32 cellular contexts compared by ENCODE assay signal in genomic region chr3:160602259-160602658, GRCh38. TPM values are rescaled to one million over a fixed set of nuclear protein-coding genes. Genes with fewer than 3 reads are reported as not detected.
DNase-seq lines count a peak whose midpoint lies in the region; ATAC-seq, FAIRE-seq and TF ChIP-seq lines count a peak whose summit lies in the region.
"Had no signal": no experiment of that assay in that cellular context is flagged by ENCODE, and none has a peak within 500 bp of the region (broad histone marks: within the 10 kb centered on the region; RNA-seq: fewer than 3 reads in every experiment).

No MANE protein-coding gene starts in this region.

- TF ChIP-seq POLR2A in right lobe of liver (IDR thresholded peaks at IDR 0.05) (no peak), HepG2 (IDR thresholded peaks at IDR 0.05; ENCODE audit: insufficient read depth in 1 of 2, low read depth in 2 of 2, low read length in 2 of 2) (no peak), A549 (IDR thresholded peaks at IDR 0.05; ENCODE audit: low read length) (no peak)

- no peaks in the 10 kb centered on the region for H4K20me1 ChIP-seq in HepG2 (ENCODE audit: insufficient read depth, low read length)
- H4K20me1 ChIP-seq in PC-3 (ENCODE audit: low read length) = no peaks in the 10 kb centered on the region
- H4K20me1 ChIP-seq: BLaER1; BLaER1 treated with 17β-estradiol and CSF1 and Interleukin-3, amounts not matched to agents 10 nM and 100 nM had no signal

- H3K4me3 ChIP-seq in right lobe of liver = no peak overlapping the region
- no peak overlapping the region for H3K4me3 ChIP-seq in HepG2 (replicated peaks in 1 of 3; ENCODE audit: insufficient read depth in 1 of 3, low read depth in 2 of 3, low read length in 3 of 3)
- no peak overlapping the region for H3K4me3 ChIP-seq in A549
- no peak overlapping the region for H3K4me3 ChIP-seq in PC-3 (ENCODE audit: low read length)
- H3K4me3 ChIP-seq in left ventricle myocardium inferior = no peak overlapping the region
- H3K4me3 ChIP-seq: BLaER1; BLaER1 treated with 17β-estradiol and CSF1 and Interleukin-3, amounts not matched to agents 10 nM and 100 nM had no signal

- CTCF ChIA-PET in HepG2 (lab: Yijun Ruan, JAX; ENCODE audit: low intra/inter-chr PET ratio, low total read pairs) (no interaction called here), A549 (lab: Yijun Ruan, JAX) (interaction anchor here (1.2 kb wide), 1 partner anchor 16 kb away, joined by 3 read pairs; no protein-coding TSS in a partner anchor), PC-3 (lab: Charles Lee) (interaction anchor here (0.6 kb wide), 1 partner anchor 599 kb away, joined by 3 read pairs; no protein-coding TSS in a partner anchor)

- H3F3A ChIP-seq in PC-3 (ENCODE audit: low read length, unreplicated experiment) = no peaks in the 10 kb centered on the region

- no peak for FAIRE-seq in HepG2 (lab: Jason Lieb, UNC)
- FAIRE-seq in A549 (lab: Jason Lieb, UNC) = peak; percentile 79
- FAIRE-seq: A204.1, D721Med had no signal

- H3K27ac ChIP-seq in right lobe of liver = peak overlapping the region; percentile 56 to 90 (median 68)
- no peak overlapping the region for H3K27ac ChIP-seq in HepG2 (ENCODE audit: extremely low read length, insufficient read depth, low read length)
- no peak overlapping the region for H3K27ac ChIP-seq in A549
- no peak overlapping the region for H3K27ac ChIP-seq in PC-3 (ENCODE audit: low read length)
- H3K27ac ChIP-seq in left ventricle myocardium inferior (replicated peaks) = no peak overlapping the region
- H3K27ac ChIP-seq: 22Rv1; BLaER1; BLaER1 treated with 17β-estradiol and CSF1 and Interleukin-3, amounts not matched to agents 10 nM and 100 nM; C4-2B had no signal

- no peak for TF ChIP-seq RAD21 in HepG2 (CRISPR knock-in tag; IDR thresholded peaks at IDR 0.05)
- TF ChIP-seq RAD21 in A549 (conservative IDR thresholded peaks at IDR 0.05 in 1 of 2, IDR thresholded peaks at IDR 0.05 in 1 of 2) = no peak

- BruUV-seq in HepG2 (replicated peaks; lab: Mats Ljungman, UMichigan) = no TSS peak
- no TSS peak for BruUV-seq in PC-3 (replicated peaks; lab: Mats Ljungman, UMichigan)

- H3K27me3 ChIP-seq in right lobe of liver (no peaks in the 10 kb centered on the region), HepG2 (ENCODE audit: control insufficient read depth in 1 of 2, insufficient read depth in 2 of 2, low read length in 2 of 2) (no peaks in the 10 kb centered on the region), PC-3 (ENCODE audit: low read length) (no peaks in the 10 kb centered on the region), left ventricle myocardium inferior (ENCODE audit: low read depth) (no peaks in the 10 kb centered on the region)
- H3K27me3 ChIP-seq: BE2C; BLaER1; BLaER1 treated with 17β-estradiol and CSF1 and Interleukin-3, amounts not matched to agents 10 nM and 100 nM had no signal

- peaks cover 0 to 26% (median 5%) of the 10 kb centered on the region in 4 donors for H3K4me1 ChIP-seq in right lobe of liver
- peaks cover 15% of the 10 kb centered on the region; the same call in 1 of the 2 replicates for H3K4me1 ChIP-seq in HepG2 (ENCODE audit: insufficient read depth, low read length)
- H3K4me1 ChIP-seq in A549 = no peaks in the 10 kb centered on the region
- peaks cover 6% of the 10 kb centered on the region for H3K4me1 ChIP-seq in PC-3 (ENCODE audit: insufficient read depth, low read length)
- no peaks in the 10 kb centered on the region for H3K4me1 ChIP-seq in left ventricle myocardium inferior
- H3K4me1 ChIP-seq: BE2C; BLaER1; BLaER1 treated with 17β-estradiol and CSF1 and Interleukin-3, amounts not matched to agents 10 nM and 100 nM; Caco-2 had no signal

- no peaks in the 10 kb centered on the region for H3K9me2 ChIP-seq in PC-3 (replicated peaks; ENCODE audit: low read length)

- TF ChIP-seq CTCF in right lobe of liver (IDR thresholded peaks at IDR 0.05) (no peak), HepG2 (CRISPR knock-in tag; IDR thresholded peaks at IDR 0.05) (no peak), A549 (IDR thresholded peaks at IDR 0.05) (no peak), PC-3 (conservative IDR thresholded peaks at IDR 0.05; ENCODE audit: low read depth, low read length) (no peak), left ventricle myocardium inferior (IDR thresholded peaks at IDR 0.05; ENCODE audit: borderline replicate concordance) (no peak)

- H3K36me3 ChIP-seq in right lobe of liver (no peaks in the 10 kb centered on the region), HepG2 (replicated peaks in 1 of 2; ENCODE audit: control insufficient read depth in 1 of 2, insufficient read depth in 2 of 2, low read length in 2 of 2) (no peaks in the 10 kb centered on the region), PC-3 (ENCODE audit: low read depth, low read length) (no peaks in the 10 kb centered on the region), left ventricle myocardium inferior (no peaks in the 10 kb centered on the region)
- H3K36me3 ChIP-seq: BE2C; BLaER1; BLaER1 treated with 17β-estradiol and CSF1 and Interleukin-3, amounts not matched to agents 10 nM and 100 nM had no signal

- H3K9me3 ChIP-seq in right lobe of liver (no peaks in the 10 kb centered on the region), HepG2 (ENCODE audit: low read length) (no peaks in the 10 kb centered on the region), A549 (no peaks in the 10 kb centered on the region), PC-3 (ENCODE audit: low read length) (no peaks in the 10 kb centered on the region), left ventricle myocardium inferior (replicated peaks) (no peaks in the 10 kb centered on the region)
- H3K9me3 ChIP-seq: BE2C, BLaER1, Caco-2 had no signal

- in situ Hi-C loops in HepG2 (cut with HindIII; ENCODE audit: extremely low pct_ligation_motif_present, low pct_unique_long_range_greater_than_20kb) = no loop called here

- DNase-seq in right lobe of liver = no peak
- DNase-seq in HepG2 (ENCODE audit: low spot score) = no peak
- no peak for DNase-seq in A549 (ENCODE audit: low read depth in 1 of 2, low spot score in 1 of 2)
- peak; percentile 33 for DNase-seq in PC-3
- DNase-seq in nucleus accumbens (lab: John Stamatoyannopoulos, UW) = no peak
- DNase-seq in left ventricle myocardium inferior = no peak
- DNase-seq: 8988T; ACHN; AML-193; BE2C; C1 segment of cervical spinal cord; Caco-2; Calu3; CD4-positive, alpha-beta memory T cell; CD4-positive, alpha-beta T cell; CD4-positive, CD25-positive, alpha-beta regulatory T cell; CD8-positive, alpha-beta memory T cell; CD8-positive, alpha-beta T cell; COR-L47; DMS 273 treated with DMSO at 0.1 percent for 48 hours; DMS153; DMS53; DMS79; DMS79 treated with DMSO at 0.1 percent for 48 hours; DND-41; EL had no signal

- H2AFZ ChIP-seq in HepG2 (ENCODE audit: low read length) = no peak overlapping the region
- no peak overlapping the region for H2AFZ ChIP-seq in PC-3 (ENCODE audit: low read length)

- intact Hi-C loops in right lobe of liver (cut with DNase I) (no loop called here), HepG2 (cut with micrococcal nuclease; ENCODE audit: unreplicated experiment) (no loop called here), PC-3 (cut with micrococcal nuclease) (no loop called here), left ventricle myocardium inferior (cut with micrococcal nuclease) (no loop called here)

- POLR2A ChIA-PET in HepG2 (lab: Yijun Ruan, JAX) = no interaction called here
- POLR2A ChIA-PET in A549 (lab: Yijun Ruan, JAX) = no interaction called here
- POLR2A ChIA-PET in PC-3 (lab: Charles Lee; ENCODE audit: unreplicated experiment) = no interaction called here

- H3K79me2 ChIP-seq in HepG2 (ENCODE audit: insufficient read depth, low read length) (no peaks in the 10 kb centered on the region), PC-3 (ENCODE audit: low read length) (no peaks in the 10 kb centered on the region)

- ATAC-seq in right lobe of liver = no peak
- ATAC-seq in HepG2 = no peak
- no peak for ATAC-seq in A549
- peak; percentile 94 for ATAC-seq in PC-3
- ATAC-seq: CD8-positive, alpha-beta T cell had no signal

- TF ChIP-seq EP300 in HepG2 (IDR thresholded peaks at IDR 0.05; ENCODE audit: low read depth in 2 of 2, low read length in 2 of 2) = no peak
- no peak for TF ChIP-seq EP300 in HepG2 (CRISPR knock-in tag; IDR thresholded peaks at IDR 0.05; ENCODE audit: borderline replicate concordance)
- TF ChIP-seq EP300 in A549 (IDR thresholded peaks at IDR 0.05) = no peak

- H3K9ac ChIP-seq in HepG2 (ENCODE audit: insufficient read depth, low read depth, low read length) (no peak overlapping the region), PC-3 (ENCODE audit: low read length) (no peak overlapping the region)
- H3K9ac ChIP-seq: BLaER1; BLaER1 treated with 17β-estradiol and CSF1 and Interleukin-3, amounts not matched to agents 10 nM and 100 nM had no signal

- H3K4me2 ChIP-seq in HepG2 (ENCODE audit: low read depth, low read length) (no peak overlapping the region), A549 (no peak overlapping the region), PC-3 (ENCODE audit: low read length) (no peak overlapping the region)
- H3K4me2 ChIP-seq: BLaER1; BLaER1 treated with 17β-estradiol and CSF1 and Interleukin-3, amounts not matched to agents 10 nM and 100 nM had no signal

RNA-seq across cellular contexts. Expression of gene KPNA4, which starts 36.9 kb away (rescaled TPM):
- total RNA-seq in right lobe of liver (10 to 100 TPM; 14.4 to 32.5 (median 18.9) TPM), HepG2 (2016; rRNA removed; fragmentation: Illumina TruSeq; extraction: Trizol) (27.9 and 32.6 TPM in 2 replicates), PC-3 (2014; rRNA removed) (31.5 and 33.7 TPM in 2 replicates), left ventricle myocardium inferior (130 TPM)
- 2.9 and 4.0 TPM in 2 replicates for total RNA-seq in HepG2 (2016; cell fraction: cytosol; rRNA removed; fragmentation: Illumina TruSeq; extraction: Trizol; ENCODE audit: low read depth)
- 25.8 and 31.2 TPM in 2 replicates for total RNA-seq in HepG2 (2016; cell fraction: insoluble cytoplasmic fraction; rRNA removed; fragmentation: Illumina TruSeq; extraction: Trizol)
- 15.4 and 18.5 TPM in 2 replicates for total RNA-seq in HepG2 (2016; cell fraction: membrane; rRNA removed; fragmentation: Illumina TruSeq; extraction: Trizol)
- total RNA-seq in HepG2 (2016; cell fraction: nucleus; rRNA removed; fragmentation: Illumina TruSeq; extraction: Trizol) = 22.6 and 24.6 TPM in 2 replicates
- polyA plus RNA-seq in HepG2 (2011; rRNA removed) (9.9 and 11.0 TPM in 2 replicates), A549 (2011; rRNA removed) (31.8 and 36.5 TPM in 2 replicates), A549 (2017; fragmentation: RNase III; extraction: RNeasy Plus Mini Kit Qiagen cat#74134 plus additional on column Dnase treatment) (35.0 to 41.1 TPM (median 37.6 TPM) in 3 replicates)
- polyA plus RNA-seq in HepG2 (2011; cell fraction: cytosol; rRNA removed) = 4.7 and 7.9 TPM in 2 replicates
- 5.3 and 5.9 TPM in 2 replicates for polyA plus RNA-seq in HepG2 (2011; cell fraction: nucleus; rRNA removed)
- 11.8 and 13.0 TPM in 2 replicates for polyA plus RNA-seq in HepG2 (2012)
- 3.0 TPM in 2 replicates for polyA plus RNA-seq in HepG2 (2016; cell fraction: cytosol; fragmentation: Illumina TruSeq; extraction: Trizol; ENCODE audit: low read depth)
- polyA plus RNA-seq in HepG2 (2016; cell fraction: insoluble cytoplasmic fraction; fragmentation: Illumina TruSeq; extraction: Trizol; ENCODE audit: low read depth) = 29.9 and 32.7 TPM in 2 replicates
- polyA plus RNA-seq in HepG2 (2016; cell fraction: membrane; fragmentation: Illumina TruSeq; extraction: Trizol; ENCODE audit: low read depth) = 8.2 and 9.0 TPM in 2 replicates
- polyA plus RNA-seq in HepG2 (2016; cell fraction: nucleus; fragmentation: Illumina TruSeq; extraction: Trizol; ENCODE audit: insufficient read depth, low read depth) = 16.4 and 18.4 TPM in 2 replicates
- 17.2 and 46.0 TPM in 2 replicates for polyA minus RNA-seq in HepG2 (2011; rRNA and poly(A)+ RNA removed; ENCODE audit: low replicate concordance)
- polyA minus RNA-seq in HepG2 (2011; cell fraction: cytosol; rRNA and poly(A)+ RNA removed) = 28.3 and 43.4 TPM in 2 replicates
- 47.9 and 54.8 TPM in 2 replicates for polyA minus RNA-seq in HepG2 (2011; cell fraction: nucleus; rRNA and poly(A)+ RNA removed)
- 8.1 and 9.0 TPM in 2 replicates for polyA plus RNA-seq in A549 (2012; cell fraction: cytosol; rRNA removed)
- 4.3 and 6.1 TPM in 2 replicates for polyA plus RNA-seq in A549 (2012; cell fraction: nucleus; rRNA removed)
- 39.1 and 46.3 TPM in 2 replicates for polyA minus RNA-seq in A549 (2011; rRNA and poly(A)+ RNA removed)

Comparison
In these comparisons a context has a peak if more than half of its experiments do, and no peak if none do; other contexts are left out.
1. H3K27ac ChIP-seq: peak in right lobe of liver (3 of 3); none in HepG2 (single experiment), A549 (0 of 2), PC-3 (single experiment) and left ventricle myocardium inferior (single experiment).